30 cellular contexts compared by ENCODE assay signal in genomic region chr5:94337617-94338016, GRCh38.
"Had no signal": no experiment of that assay in that cellular context is flagged by ENCODE, and none has a peak within 500 bp of the region (broad histone marks: within the 10 kb centered on the region; RNA-seq: fewer than 3 reads in every experiment).

No MANE protein-coding gene starts in this region.

- H3K9me3 ChIP-seq: adrenal gland, ascending aorta, body of pancreas, breast epithelium had no signal

- FAIRE-seq: astrocyte, bronchial epithelial cell had no signal

- H3K27ac ChIP-seq: adrenal gland, ascending aorta, body of pancreas, brain microvascular endothelial cell, breast epithelium, cardiac muscle cell had no signal

- H3K4me3 ChIP-seq: adrenal gland, ascending aorta, body of pancreas, breast epithelium, cardiac muscle cell had no signal

- H3K36me3 ChIP-seq: adrenal gland, ascending aorta, brain microvascular endothelial cell, breast epithelium, cardiac muscle cell had no signal

- H3K27me3 ChIP-seq: adrenal gland, ascending aorta, body of pancreas, brain microvascular endothelial cell, breast epithelium, cardiac muscle cell had no signal

- DNase-seq: activated effector memory CD4-positive, alpha-beta T cell treated with anti-CD3 and anti-CD28 coated beads, Interleukin-2, amount 50 U/mL, for 16 hours; activated effector memory CD4-positive, alpha-beta T cell treated with Interleukin-2 at 50 U/mL for 16 hours; activated gamma-delta T cell; activated gamma-delta T cell treated with Interleukin-2 at 50 U/mL for 16 hours; activated naive CD4-positive, alpha-beta T cell; activated naive CD4-positive, alpha-beta T cell treated with anti-CD3 and anti-CD28 coated beads for 36 hours; activated naive CD4-positive, alpha-beta T cell treated with anti-CD3 and anti-CD28 coated beads, Interleukin-2, amount 10 ng/mL, durations not matched to agents 7 days and 5 days; activated naive CD4-positive, alpha-beta T cell treated with anti-CD3 and anti-CD28 coated beads, Interleukin-2, amount 50 U/mL, for 16 hours; activated naive CD4-positive, alpha-beta T cell treated with Interleukin-2 at 50 U/mL for 16 hours; activated naive CD8-positive, alpha-beta T cell treated with anti-CD3 and anti-CD28 coated beads for 36 hours; activated naive CD8-positive, alpha-beta T cell treated with anti-CD3 and anti-CD28 coated beads, Interleukin-2, amount 10 ng/mL, durations not matched to agents 7 days and 5 days; activated naive CD8-positive, alpha-beta T cell treated with anti-CD3 and anti-CD28 coated beads, Interleukin-2, amount 50 U/mL, for 24 hours; activated T-cell treated with anti-CD3 and anti-CD28 coated beads, Interleukin-2, amount 50 U/mL, for 4 hours; activated T-cell treated with anti-CD3 and anti-CD28 coated beads, Interleukin-2, amount 50 U/mL, for 48 hours; activated T-cell treated with anti-CD3 and anti-CD28 coated beads, Interleukin-2, amount 50 U/mL, for 72 hours; adrenal gland; amniotic stem cell; amygdala; anterior cingulate cortex; aorta; body of pancreas; brain microvascular endothelial cell; caudate nucleus; central memory CD4-positive, alpha-beta T cell; cerebellar nuclear complex had no signal

- H3K4me1 ChIP-seq: adrenal gland, ascending aorta, body of pancreas, breast epithelium had no signal
